ENCODE assay signal across 9 cellular contexts in the genomic region with DNA sequence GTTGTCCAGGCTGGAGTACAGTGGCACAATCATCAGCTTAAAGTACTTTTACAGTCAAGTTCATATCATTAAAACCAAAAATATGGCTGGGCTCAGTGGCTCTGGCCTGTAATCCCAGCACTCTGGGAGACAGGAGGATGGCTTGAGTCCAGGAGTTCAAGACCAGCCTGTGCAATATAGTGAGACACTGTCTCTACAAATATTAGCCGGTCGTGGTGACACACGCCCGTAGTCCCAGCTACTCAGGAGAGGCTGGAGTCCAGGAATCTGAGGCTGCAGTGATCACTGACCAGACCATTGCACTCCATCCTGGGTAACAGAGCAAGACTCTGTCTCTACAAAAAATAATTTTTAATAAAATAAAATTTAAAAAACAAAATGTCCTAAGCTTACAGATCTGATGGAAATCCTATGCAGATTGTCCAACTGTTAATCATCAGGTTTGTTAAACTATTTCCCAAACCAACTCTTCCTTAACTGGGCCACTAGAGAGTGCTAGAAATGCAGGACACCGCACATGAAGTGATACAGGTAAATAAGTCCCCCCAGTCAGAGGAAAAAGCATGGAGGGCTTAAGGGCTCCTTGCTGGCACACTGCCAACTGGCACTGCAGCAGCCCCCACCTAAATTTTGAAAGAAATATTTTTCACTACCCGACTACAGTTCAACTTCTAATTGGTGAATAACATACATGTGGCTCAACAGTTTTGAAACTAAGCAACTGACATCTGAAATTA. TPM values are rescaled to one million over a fixed set of nuclear protein-coding genes. Genes with fewer than 3 reads are reported as not detected.
DNase-seq lines count a peak whose midpoint lies in the region; ATAC-seq, FAIRE-seq and TF ChIP-seq lines count a peak whose summit lies in the region.
"Had no signal": no experiment of that assay in that cellular context is flagged by ENCODE, and none has a peak within 500 bp of the region (broad histone marks: within the 10 kb centered on the region; RNA-seq: fewer than 3 reads in every experiment).

No MANE protein-coding gene starts in this region.

- peaks cover 2% of the 10 kb centered on the region; the same call in 1 of the 2 replicates for H3K36me3 ChIP-seq in GM06990 (ENCODE audit: control insufficient read depth, insufficient read depth, low read length)
- H3K36me3 ChIP-seq in WERI-Rb-1: peaks cover 47% of the 10 kb centered on the region
- peaks cover 0 to 22% (median 0%) of the 10 kb centered on the region in 4 experiments; a peak in 3 of 8 replicates for H3K36me3 ChIP-seq in H1 (ENCODE audit: control insufficient read depth in 2 of 4, insufficient read depth in 4 of 4, low read length in 3 of 4)

- no peak overlapping the region for H3K27ac ChIP-seq in WERI-Rb-1
- H3K27ac ChIP-seq in H1 (ENCODE audit: low read depth, low read length): no peak overlapping the region

- peaks cover 58% of the 10 kb centered on the region for H3K4me1 Mint-ChIP-seq in nephron progenitor cell

- no peak for DNase-seq in GM06990 (ENCODE audit: extremely low read depth, insufficient read length)
- peak; percentile 19 for DNase-seq in MV-4-11 (lab: John Stamatoyannopoulos, UW)
- DNase-seq in WERI-Rb-1: peak; percentile 51
- DNase-seq in H1 (ENCODE audit: low read depth in 1 of 2, low spot score in 2 of 2): no peak
- no peak for DNase-seq in nephron progenitor cell
- no peak for DNase-seq in iPS-NIHi7 (ENCODE audit: extremely low spot score)

- no peak overlapping the region for H2BK12ac ChIP-seq in H1 (ENCODE audit: low read depth, low read length)

- no peaks in the 10 kb centered on the region for H3K27me3 Mint-ChIP-seq in nephron progenitor cell (ENCODE audit: low read depth, poor library complexity)

- no peak overlapping the region for H2BK20ac ChIP-seq in H1 (ENCODE audit: low read length)

- H3K9ac ChIP-seq in H1 (replicated peaks in 1 of 4; ENCODE audit: extremely low read depth in 1 of 4, low read depth in 3 of 4, low read length in 3 of 4): peak overlapping the region in 1 of 4 experiments; percentile 38; a peak in 2 of 7 replicates

- H3K27ac Mint-ChIP-seq in nephron progenitor cell: peak overlapping the region; percentile 78

- no peaks in the 10 kb centered on the region for H3K9me3 Mint-ChIP-seq in nephron progenitor cell

- no peak overlapping the region for H3K18ac ChIP-seq in H1 (ENCODE audit: extremely low read depth, low read length)

- no peak overlapping the region for H2AFZ ChIP-seq in H1 (ENCODE audit: low read length)

- H4K91ac ChIP-seq in H1 (replicated peaks; ENCODE audit: insufficient read length, low read length): no peak overlapping the region

- CTCF ChIA-PET in H1 (lab: Charles Lee; ENCODE audit: partially characterized antibody): interaction anchor here (0.6 to 1.2 kb wide), 8 partner anchors 11 to 95 kb away, joined by 3 to 5 read pairs (median 4); no protein-coding TSS in a partner anchor

- H3K36me3 Mint-ChIP-seq in nephron progenitor cell (ENCODE audit: low read depth): peaks cover 46% of the 10 kb centered on the region

- peak overlapping the region; percentile 66 to 71 for H3K4me2 ChIP-seq in H1 (ENCODE audit: insufficient read depth in 1 of 2, low read depth in 2 of 2, low read length in 2 of 2)

- no peak overlapping the region for H3K4ac ChIP-seq in H1 (replicated peaks; ENCODE audit: insufficient read length, low read depth, low read length)

- TF ChIP-seq RAD21 in H1 (IDR thresholded peaks at IDR 0.05 in 1 of 2, conservative IDR thresholded peaks at IDR 0.05 in 1 of 2; ENCODE audit: low read depth in 2 of 2, low read length in 2 of 2): peak; percentile 53 to 67

- no peak for FAIRE-seq in H1 (lab: Jason Lieb, UNC)
- FAIRE-seq: colon had no signal

- H2BK120ac ChIP-seq in H1 (replicated peaks; ENCODE audit: low read depth, low read length): no peak overlapping the region

- no peak overlapping the region for H2AK5ac ChIP-seq in H1 (ENCODE audit: low read depth, low read length)

- no peak overlapping the region for H3K56ac ChIP-seq in H1 (replicated peaks; ENCODE audit: insufficient read length, low read depth, low read length)

- no peak overlapping the region for H3K23ac ChIP-seq in H1 (ENCODE audit: insufficient read length)

- ATAC-seq in GM21723 (IDR thresholded peaks at IDR 0.05; ENCODE audit: unreplicated experiment) (no peak), GM21367 (IDR thresholded peaks at IDR 0.05; ENCODE audit: unreplicated experiment) (no peak)

- H3K9me3 ChIP-seq in WERI-Rb-1 (ENCODE audit: severe bottlenecking) (no peaks in the 10 kb centered on the region), H1 (ENCODE audit: insufficient read depth in 2 of 2, low read depth in 1 of 2, low read length in 1 of 2) (no peaks in the 10 kb centered on the region)

- peak overlapping the region; percentile 99 for H3K4me3 Mint-ChIP-seq in nephron progenitor cell

- no peak overlapping the region for H3K14ac ChIP-seq in H1 (ENCODE audit: insufficient read length)

- H4K8ac ChIP-seq in H1 (ENCODE audit: extremely low read depth, insufficient read depth, low read length): no peak overlapping the region

- no peak overlapping the region for H4K5ac ChIP-seq in H1 (ENCODE audit: insufficient read length, low read depth, low read length)

- H2BK15ac ChIP-seq in H1 (ENCODE audit: low read length): no peak overlapping the region

- TF ChIP-seq CTCF in GM06990 (IDR thresholded peaks at IDR 0.05; ENCODE audit: insufficient read depth, low read length, poor library complexity, severe bottlenecking): peak; percentile 61
- peak; percentile 41; the same call in 1 of the 2 replicates for TF ChIP-seq CTCF in WERI-Rb-1 (IDR thresholded peaks at IDR 0.05; ENCODE audit: low read depth, low read length)
- peak in 2 of 3 experiments; percentile 55 to 60; a peak in 3 of 4 replicates for TF ChIP-seq CTCF in H1 (IDR thresholded peaks at IDR 0.05; ENCODE audit: control extremely low read depth in 1 of 3, insufficient read depth in 1 of 3, low read depth in 1 of 3, low read length in 3 of 3)
- no peak for TF ChIP-seq CTCF in nephron progenitor cell (IDR thresholded peaks at IDR 0.05)

- H3K79me1 ChIP-seq in H1 (ENCODE audit: low read depth, low read length): no peaks in the 10 kb centered on the region; the same call in 1 of the 2 replicates

- WGBS in H1 (ENCODE audit: extremely low coverage in 1 of 2, insufficient coverage in 1 of 2, insufficient read length in 1 of 2, insufficient replicate concordance in 2 of 2, low coverage in 1 of 2, low lambda C conversion rate in 2 of 2, missing lambda C conversion rate in 1 of 2), 2 experiments: 61% methylated on average over 6 of the region's 6 CpGs; no CpG with 5 or more reads in 1 of the 2 experiments

- H4K20me1 ChIP-seq in H1 (replicated peaks in 1 of 2; ENCODE audit: control insufficient read depth in 1 of 2, insufficient read depth in 2 of 2, low read length in 2 of 2): peaks cover 33 to 34% of the 10 kb centered on the region in 2 experiments

- no peak for TF ChIP-seq POLR2A in H1 (IDR thresholded peaks at IDR 0.05; ENCODE audit: control extremely low read depth in 1 of 2, low read depth in 2 of 2, low read length in 2 of 2)

- H3K23me2 ChIP-seq in H1 (ENCODE audit: low read depth, low read length): peaks cover 5% of the 10 kb centered on the region

- H2BK5ac ChIP-seq in H1 (ENCODE audit: low read depth, low read length): no peak overlapping the region

- H3K4me1 ChIP-seq in H1 (replicated peaks in 1 of 4; ENCODE audit: control insufficient read depth in 3 of 4, insufficient read depth in 4 of 4, low read length in 3 of 4): peaks cover 3 to 13% (median 6%) of the 10 kb centered on the region in 4 experiments

- TF ChIP-seq EP300 in H1 (IDR thresholded peaks at IDR 0.05; ENCODE audit: borderline replicate concordance in 1 of 2, low read depth in 2 of 2, low read length in 2 of 2): no peak

- H3K4me3 ChIP-seq in GM06990 (replicated peaks; ENCODE audit: low read depth, low read length) (peak overlapping the region; percentile 88), WERI-Rb-1 (ENCODE audit: low read depth, low read length) (peak overlapping the region; percentile 69; the same call in 1 of the 2 replicates), H1 (ENCODE audit: extremely low read depth in 1 of 4, insufficient read depth in 2 of 4, low read depth in 3 of 4, low read length in 4 of 4) (peak overlapping the region; percentile 89 to 94 (median 91); a peak in 7 of 8 replicates)

- H3K79me2 ChIP-seq in H1 (ENCODE audit: control insufficient read depth in 1 of 2, insufficient read depth in 2 of 2, low read length in 2 of 2): peaks cover 68 to 70% of the 10 kb centered on the region in 2 experiments

- H3K27me3 ChIP-seq in GM06990 (replicated peaks; ENCODE audit: control insufficient read depth, insufficient read depth, low read length) (no peaks in the 10 kb centered on the region), WERI-Rb-1 (ENCODE audit: insufficient read depth, low read depth, severe bottlenecking) (no peaks in the 10 kb centered on the region), H1 (replicated peaks in 1 of 4; ENCODE audit: control insufficient read depth in 3 of 4, extremely low read depth in 1 of 4, insufficient read depth in 3 of 4, low read length in 3 of 4) (no peaks in the 10 kb centered on the region)

- POLR2A ChIA-PET in H1 (lab: Charles Lee; ENCODE audit: partially characterized antibody): interaction anchor here (0.6 to 1.4 kb wide), 4 partner anchors 12 to 1161 kb away, joined by 3 to 6 read pairs (median 4); no protein-coding TSS in a partner anchor

TF ChIP-seq in H1, 55 proteins besides CTCF, POLR2A, EP300 and RAD21:
- no peak for TF ChIP-seq BACH1 (IDR thresholded peaks at IDR 0.05; ENCODE audit: low read length)
- no peak for TF ChIP-seq HDAC2 (IDR thresholded peaks at IDR 0.05; ENCODE audit: borderline replicate concordance in 1 of 2, low read depth in 2 of 2, low read length in 2 of 2)
- TF ChIP-seq TAF7 (optimal IDR thresholded peaks at IDR 0.05; ENCODE audit: borderline replicate concordance, low read depth, low read length): peak; percentile 21

RNA-seq across cellular contexts. Expression of a gene that starts 2.8 kb away (rescaled TPM):
- 316 and 321 TPM in 2 replicates for total RNA-seq in H1 (2021; fragmentation: NEBNext Ultra II Directional; extraction: Animal tissue kit (Norgen Biotek cat#: 25700))
- polyA plus RNA-seq in H1 (2011; rRNA removed): 221 and 365 TPM in 2 replicates
- 169 TPM for polyA plus RNA-seq in H1 (2011; cell fraction: cytosol; rRNA removed)
- polyA plus RNA-seq in H1 (2011; cell fraction: nucleus; rRNA removed): 298 TPM
- polyA plus RNA-seq in H1 (2012, experiment 1 of 2): 171 to 196 TPM (median 176 TPM) in 4 replicates
- polyA plus RNA-seq in H1 (2012, experiment 2 of 2): 106 TPM
- 137 TPM for polyA plus RNA-seq in H1 (2013, experiment 1 of 2)
- polyA plus RNA-seq in H1 (2013, experiment 2 of 2): 124 TPM
- 456 and 459 TPM in 2 replicates for polyA minus RNA-seq in H1 (2011; rRNA and poly(A)+ RNA removed)
- polyA minus RNA-seq in H1 (2011; cell fraction: cytosol; rRNA and poly(A)+ RNA removed): 270 TPM
- 188 TPM for polyA minus RNA-seq in H1 (2011; cell fraction: nucleus; rRNA and poly(A)+ RNA removed)

Comparison
In these comparisons a context has a peak if more than half of its experiments do, and no peak if none do; other contexts are left out.
1. DNase-seq: peak in MV-4-11 (single experiment) and WERI-Rb-1 (single experiment); none in GM06990 (single experiment), H1 (0 of 2), nephron progenitor cell (single experiment) and iPS-NIHi7 (single experiment).
2. Peak in every context shown above with its lines, with median percentiles within 50 percentile points of each other: H3K4me3 ChIP-seq.